ENCODE assay signal across 8 cellular contexts in genomic region chr18:50306944-50307343, GRCh38. TPM values are rescaled to one million over a fixed set of nuclear protein-coding genes. Genes with fewer than 3 reads are reported as not detected.
DNase-seq lines count a peak whose midpoint lies in the region; ATAC-seq and TF ChIP-seq lines count a peak whose summit lies in the region.

No MANE protein-coding gene starts in this region.

- peaks cover 0 to 18% (median 3%) of the 10 kb centered on the region in 4 donors for H3K4me1 ChIP-seq in tibial nerve

- no peak for TF ChIP-seq CTCF in tibial nerve (IDR thresholded peaks at IDR 0.05)

- no peak for TF ChIP-seq EP300 in tibial nerve (IDR thresholded peaks at IDR 0.05)

- no peak for ATAC-seq in Right ventricle myocardium inferior
- no peak for ATAC-seq in left ventricle myocardium superior
- no peak for ATAC-seq in GM21447 (IDR thresholded peaks at IDR 0.05; ENCODE audit: unreplicated experiment)

- peaks cover 4% of the 10 kb centered on the region for H3K36me3 Mint-ChIP-seq in activated naive CD8-positive, alpha-beta T cell

- peaks cover 12% of the 10 kb centered on the region for H3K4me1 Mint-ChIP-seq in activated naive CD8-positive, alpha-beta T cell (ENCODE audit: low read depth)

- peak overlapping the region; percentile 90 for H3K4me3 Mint-ChIP-seq in activated naive CD8-positive, alpha-beta T cell

- peaks cover 10% of the 10 kb centered on the region for H3K27me3 Mint-ChIP-seq in activated naive CD8-positive, alpha-beta T cell

- intact Hi-C loops in Right ventricle myocardium inferior (cut with DNase I) (no loop called here), left ventricle myocardium superior (cut with micrococcal nuclease) (no loop called here)

- H3K27ac Mint-ChIP-seq in activated naive CD8-positive, alpha-beta T cell: no peak overlapping the region

- no peak overlapping the region for H3K27ac ChIP-seq in tibial nerve

- WGBS in tibial nerve, 2 donors: 63 to 74% methylated on average over 8 of the region's 8 CpGs

- peak; percentile 68 for DNase-seq in Right ventricle myocardium inferior (ENCODE audit: missing footprints)
- no peak for DNase-seq in left ventricle myocardium superior
- peak; percentile 5 for DNase-seq in inferior parietal cortex (ENCODE audit: extremely low spot score)
- no peak for DNase-seq in tibial nerve (ENCODE audit: low spot score in 2 of 2)
- no peak for DNase-seq in stimulated activated CD4-positive, alpha-beta T cell treated with anti-CD3 and anti-CD28 coated beads, Interleukin-2, amount 100 ng/mL, for 24 hours
- DNase-seq in ureter (ENCODE audit: low spot score): no peak

- no peak for TF ChIP-seq POLR2A in tibial nerve (IDR thresholded peaks at IDR 0.05)

- H3K27me3 ChIP-seq in tibial nerve: peaks cover 0 to 11% of the 10 kb centered on the region in 2 donors

- H3K36me3 ChIP-seq in tibial nerve: no peaks in the 10 kb centered on the region

- peak overlapping the region in 3 of 4 donors; percentile 24 to 54 (median 44) for H3K4me3 ChIP-seq in tibial nerve

- H3K9me3 ChIP-seq in tibial nerve: no peaks in the 10 kb centered on the region

- H3K9me3 Mint-ChIP-seq in activated naive CD8-positive, alpha-beta T cell (ENCODE audit: low read depth): no peaks in the 10 kb centered on the region

RNA-seq across cellular contexts. Expression of gene CXXC1, which starts 19.5 kb away (rescaled TPM):
- 32.8 TPM for total RNA-seq in Right ventricle myocardium inferior
- total RNA-seq in left ventricle myocardium superior: 38.2 TPM
- 100 to 1,000 TPM in 1 of 4 donors, 10 to 100 TPM in 3; 73.9 to 131 (median 81.6) TPM for total RNA-seq in tibial nerve
- 119 TPM for total RNA-seq in ureter

RNA-seq across cellular contexts. Expression of gene MBD1, which starts 25.6 kb away (rescaled TPM):
- 49.4 TPM for total RNA-seq in Right ventricle myocardium inferior
- total RNA-seq in left ventricle myocardium superior: 58.5 TPM
- 100 to 1,000 TPM in 1 of 4 donors, 10 to 100 TPM in 3; 69.3 to 103 (median 85.7) TPM for total RNA-seq in tibial nerve
- total RNA-seq in ureter: 91.7 TPM

RNA-seq across cellular contexts. Expression of gene CFAP53, which starts 40.6 kb away (rescaled TPM):
- not detected for total RNA-seq in Right ventricle myocardium inferior
- total RNA-seq in left ventricle myocardium superior: not detected
- total RNA-seq in tibial nerve: 1 to 10 TPM; 1.5 to 1.7 (median 1.6) TPM
- 0.81 TPM for total RNA-seq in ureter

Comparison
In these comparisons a context has a peak if more than half of its experiments do, and no peak if none do; other contexts are left out.
1. DNase-seq: peak in Right ventricle myocardium inferior (single experiment) and inferior parietal cortex (single experiment); none in left ventricle myocardium superior (single experiment), tibial nerve (0 of 2), stimulated activated CD4-positive, alpha-beta T cell treated with anti-CD3 and anti-CD28 coated beads, Interleukin-2, amount 100 ng/mL, for 24 hours (0 of 2) and ureter (single experiment).